ENCODE assay signal across 16 cellular contexts in genomic region chr1:101174722-101175121, GRCh38.
DNase-seq lines count a peak whose midpoint lies in the region; ATAC-seq and TF ChIP-seq lines count a peak whose summit lies in the region.
"Had no signal": no experiment of that assay in that cellular context is flagged by ENCODE, and none has a peak within 500 bp of the region (broad histone marks: within the 10 kb centered on the region; RNA-seq: fewer than 3 reads in every experiment).

No MANE protein-coding gene starts in this region.

- no peaks in the 10 kb centered on the region for H3F3A ChIP-seq in smooth muscle cell (ENCODE audit: low read depth)

- DNase-seq in heart right ventricle, result no peak
- no peak for DNase-seq in right atrium auricular region (ENCODE audit: low spot score)
- DNase-seq in fibroblast of lung (ENCODE audit: low read depth in 2 of 2), result peak; percentile 21 to 91
- DNase-seq in smooth muscle cell (lab: John Stamatoyannopoulos, UW; ENCODE audit: unreplicated experiment), result no peak
- no peak for DNase-seq in NCI-H2081 (lab: John Stamatoyannopoulos, UW)
- DNase-seq: BE2C; colonic mucosa; hypothalamus; mucosa of descending colon; NCI-H1417 treated with DMSO at 0.1 percent for 48 hours; NK-92 treated with Interleukin-12 subunit alpha and Interleukin-12 subunit beta, amount 100 ng/mL, for 24 hours; small intestine; stimulated activated CD8-positive, alpha-beta memory T cell treated with anti-CD3 and anti-CD28 coated beads, Interleukin-4, amount 100 ng/mL, for 48 hours had no signal

- peaks cover 0 to 20% (median 10%) of the 10 kb centered on the region in 9 donors for H3K4me1 ChIP-seq in heart right ventricle
- H3K4me1 ChIP-seq in right atrium auricular region, result no peaks in the 10 kb centered on the region
- no peaks in the 10 kb centered on the region for H3K4me1 ChIP-seq in fibroblast of lung (ENCODE audit: control insufficient read depth, extremely low read depth, insufficient read depth, low read length)
- no peaks in the 10 kb centered on the region for H3K4me1 ChIP-seq in smooth muscle cell (ENCODE audit: low read depth)
- H3K4me1 ChIP-seq: BE2C, colonic mucosa had no signal

- no peaks in the 10 kb centered on the region for H3K27me3 ChIP-seq in heart right ventricle
- H3K27me3 ChIP-seq in right atrium auricular region, result no peaks in the 10 kb centered on the region
- no peaks in the 10 kb centered on the region for H3K27me3 ChIP-seq in fibroblast of lung (ENCODE audit: control insufficient read depth, insufficient read depth, low read length)
- no peaks in the 10 kb centered on the region for H3K27me3 ChIP-seq in smooth muscle cell (ENCODE audit: low read depth)
- H3K27me3 ChIP-seq: BE2C, colonic mucosa had no signal

- WGBS in heart right ventricle, 2 donors, result 91 to 93% methylated on average over 5 of the region's 5 CpGs
- WGBS in smooth muscle cell (ENCODE audit: low lambda C conversion rate), result 60% methylated on average over 5 of the region's 5 CpGs

- H4K20me1 ChIP-seq in fibroblast of lung (ENCODE audit: control insufficient read depth, extremely low read depth, insufficient read depth, low read length) (no peaks in the 10 kb centered on the region), smooth muscle cell (ENCODE audit: low read depth) (no peaks in the 10 kb centered on the region)

- H2AFZ ChIP-seq in fibroblast of lung (ENCODE audit: low read length) (no peak overlapping the region), smooth muscle cell (ENCODE audit: low read depth) (no peak overlapping the region)

- no peak for TF ChIP-seq CTCF in heart right ventricle (IDR thresholded peaks at IDR 0.05)
- no peak for TF ChIP-seq CTCF in right atrium auricular region (IDR thresholded peaks at IDR 0.05)
- TF ChIP-seq CTCF in fibroblast of lung (conservative IDR thresholded peaks at IDR 0.05 in 1 of 2, IDR thresholded peaks at IDR 0.05 in 1 of 2; ENCODE audit: low read depth in 1 of 2, low read length in 2 of 2), result no peak
- TF ChIP-seq CTCF in smooth muscle cell (IDR thresholded peaks at IDR 0.05; ENCODE audit: borderline replicate concordance, insufficient read depth, poor library complexity, severe bottlenecking), result no peak

- H3K4me2 ChIP-seq in fibroblast of lung (ENCODE audit: extremely low read depth, insufficient read depth, low read length), result no peak overlapping the region
- H3K4me2 ChIP-seq in smooth muscle cell, result peak overlapping the region; percentile 10

- intact Hi-C loops in heart right ventricle (cut with DNase I), result loop anchor here in 1 of 10 donors (5.0 kb wide), 1 partner anchor 32 kb away; no protein-coding TSS in a partner anchor

- H3K36me3 ChIP-seq in heart right ventricle (no peaks in the 10 kb centered on the region), right atrium auricular region (no peaks in the 10 kb centered on the region), fibroblast of lung (ENCODE audit: control insufficient read depth, insufficient read depth, low read length) (no peaks in the 10 kb centered on the region), smooth muscle cell (ENCODE audit: low read depth) (no peaks in the 10 kb centered on the region)
- H3K36me3 ChIP-seq: BE2C, colonic mucosa had no signal

- ATAC-seq in heart right ventricle (no peak), SK-N-SH treated with all-trans-retinoic acid at 6 μM for 48 hours (peak; percentile 98), HG02884 (IDR thresholded peaks at IDR 0.05; ENCODE audit: unreplicated experiment) (no peak), GM18870 (IDR thresholded peaks at IDR 0.05; ENCODE audit: unreplicated experiment) (no peak)
- ATAC-seq: mucosa of descending colon had no signal

- H3K9ac ChIP-seq in fibroblast of lung (ENCODE audit: insufficient read depth, low read length), result no peak overlapping the region
- no peak overlapping the region for H3K9ac ChIP-seq in smooth muscle cell (ENCODE audit: low read depth)

- H3K27ac ChIP-seq in heart right ventricle, result peak overlapping the region in 6 of 10 donors; percentile 27 to 59 (median 52)
- no peak overlapping the region for H3K27ac ChIP-seq in right atrium auricular region
- H3K27ac ChIP-seq in fibroblast of lung (ENCODE audit: insufficient read depth, low read length), result no peak overlapping the region
- peak overlapping the region; percentile 63 for H3K27ac ChIP-seq in smooth muscle cell (ENCODE audit: low read depth)
- H3K27ac ChIP-seq: colonic mucosa had no signal

- H3K79me2 ChIP-seq in fibroblast of lung (ENCODE audit: control insufficient read depth, insufficient read depth, low read length) (no peaks in the 10 kb centered on the region), smooth muscle cell (ENCODE audit: low read depth) (no peaks in the 10 kb centered on the region)

- H3K9me3 ChIP-seq in heart right ventricle (no peaks in the 10 kb centered on the region), right atrium auricular region (no peaks in the 10 kb centered on the region), fibroblast of lung (ENCODE audit: control insufficient read depth, insufficient read depth, low read depth, low read length) (no peaks in the 10 kb centered on the region), smooth muscle cell (replicated peaks; ENCODE audit: low read depth) (no peaks in the 10 kb centered on the region)
- H3K9me3 ChIP-seq: BE2C, colonic mucosa, mucosa of descending colon had no signal

- H3K4me3 ChIP-seq in heart right ventricle, result no peak overlapping the region
- H3K4me3 ChIP-seq in right atrium auricular region, result no peak overlapping the region
- no peak overlapping the region for H3K4me3 ChIP-seq in fibroblast of lung (replicated peaks in 1 of 4; ENCODE audit: control extremely low read depth in 1 of 4, insufficient read depth in 1 of 4, low read depth in 3 of 4, low read length in 4 of 4)
- no peak overlapping the region for H3K4me3 ChIP-seq in smooth muscle cell
- H3K4me3 ChIP-seq: colonic mucosa, mucosa of descending colon had no signal

TF ChIP-seq in SK-N-SH treated with all-trans-retinoic acid at 6 μM for 48 hours, 23 proteins besides CTCF, POLR2A, EP300 and RAD21:
- TF ChIP-seq ISL1 (CRISPR knock-in tag; IDR thresholded peaks at IDR 0.05) (0 out of 2 replicates have a peak, but pooled peaks have one; percentile 36), TCF4 (CRISPR knock-in tag; IDR thresholded peaks at IDR 0.05; ENCODE audit: borderline replicate concordance) (no peak)

Comparison
In these comparisons a context has a peak if more than half of its experiments do, and no peak if none do; other contexts are left out.
1. H3K27ac ChIP-seq: peak in heart right ventricle (6 of 10) and smooth muscle cell (single experiment); none in right atrium auricular region (0 of 2) and fibroblast of lung (single experiment).
2. DNase-seq: peak in fibroblast of lung (2 of 2); none in heart right ventricle (0 of 2), right atrium auricular region (single experiment), smooth muscle cell (single experiment) and NCI-H2081 (0 of 2).